19 cellular contexts compared by ENCODE assay signal in the genomic region with DNA sequence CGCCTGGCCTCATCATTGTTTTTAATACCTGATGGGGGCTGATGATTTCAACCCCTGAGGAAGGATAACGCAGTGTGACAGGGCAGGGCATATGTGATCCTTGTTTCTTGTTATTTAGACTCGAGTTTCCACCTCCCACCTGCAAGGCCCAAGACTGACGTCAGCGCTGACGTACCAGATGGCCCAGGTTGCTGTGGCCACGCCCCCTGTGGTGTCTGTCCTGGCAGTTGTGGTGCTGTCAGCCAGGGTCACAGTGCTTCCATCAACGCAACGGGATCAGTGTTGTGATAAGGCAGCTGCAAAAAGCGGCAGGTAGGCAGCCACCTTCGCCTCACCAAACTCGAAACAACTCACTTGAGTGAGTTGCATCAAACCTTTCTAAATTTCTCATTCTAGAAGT.
"Had no signal": no experiment of that assay in that cellular context is flagged by ENCODE, and none has a peak within 500 bp of the region (broad histone marks: within the 10 kb centered on the region; RNA-seq: fewer than 3 reads in every experiment).

No MANE protein-coding gene starts in this region.

- H3K27ac ChIP-seq: SJSA1, SK-N-MC had no signal

- H3K4me1 ChIP-seq: SJSA1 had no signal

- H3K27me3 ChIP-seq: SJSA1 had no signal

- H3K9me3 ChIP-seq: SJSA1 had no signal

- H3K4me3 ChIP-seq: SJSA1, SK-N-MC had no signal

- DNase-seq: KBM-7, MV-4-11, NCI-H1048, NCI-H1105, NCI-H1417, NCI-H1436 treated with DMSO at 0.1 percent for 48 hours, NCI-H1694, NCI-H187 treated with DMSO at 0.1 percent for 48 hours, NCI-H2029 treated with DMSO at 0.1 percent for 48 hours, NCI-H2171 treated with DMSO at 0.1 percent for 48 hours, NCI-H345, NCI-H446 treated with DMSO at 0.1 percent for 48 hours, NCI-H510A treated with DMSO at 0.1 percent for 48 hours, NCI-H526, Right ventricle myocardium superior, RPMI8226, SIG-M5 had no signal
